ENCODE assay signal across 13 cellular contexts in the genomic region with DNA sequence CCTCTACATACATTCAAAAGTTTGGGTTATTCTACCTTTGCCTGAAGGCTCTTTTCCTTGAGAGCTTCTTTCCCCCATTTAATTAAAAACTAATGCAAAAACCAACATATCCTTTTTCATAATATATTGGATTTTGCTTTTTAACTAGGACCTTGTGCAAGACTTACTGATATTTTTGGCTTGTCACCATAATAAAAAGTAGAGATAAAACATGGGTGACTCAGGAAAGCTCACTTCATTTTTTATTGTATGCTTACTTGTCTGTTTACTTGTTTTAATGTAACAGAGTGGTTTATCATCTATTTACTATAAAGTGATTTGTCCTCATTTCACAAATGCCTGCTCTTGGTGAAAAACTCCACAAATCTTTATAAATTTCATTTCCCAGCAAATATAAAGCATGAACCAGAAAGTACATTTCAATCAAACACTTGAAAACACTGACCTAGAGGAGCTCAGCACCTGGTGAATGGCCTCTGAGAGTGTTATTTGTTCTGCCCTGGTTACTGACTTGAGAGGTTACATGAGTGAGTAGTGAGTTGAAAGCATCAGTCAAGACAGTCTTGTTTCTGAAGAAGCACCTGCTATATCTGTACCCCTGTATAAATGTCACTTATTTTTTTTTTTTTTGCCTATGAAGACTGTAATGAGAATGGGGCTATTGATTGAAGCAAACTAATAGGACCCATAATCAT. TPM values are rescaled to one million over a fixed set of nuclear protein-coding genes. Genes with fewer than 3 reads are reported as not detected.
DNase-seq lines count a peak whose midpoint lies in the region; ATAC-seq and TF ChIP-seq lines count a peak whose summit lies in the region.
"Had no signal": no experiment of that assay in that cellular context is flagged by ENCODE, and none has a peak within 500 bp of the region (broad histone marks: within the 10 kb centered on the region; RNA-seq: fewer than 3 reads in every experiment).

No MANE protein-coding gene starts in this region.

- no peak overlapping the region for H3K4me3 ChIP-seq in mammary epithelial cell (replicated peaks in 1 of 3; ENCODE audit: insufficient read depth in 1 of 3, low read depth in 2 of 3, low read length in 3 of 3)
- H3K4me3 ChIP-seq: dorsolateral prefrontal cortex, right atrium auricular region had no signal

- no peaks in the 10 kb centered on the region for H3K9me3 ChIP-seq in mammary epithelial cell (replicated peaks; ENCODE audit: insufficient read depth, low read length)
- H3K9me3 ChIP-seq: right atrium auricular region had no signal

- H3K36me3 Mint-ChIP-seq in MCF 10A (ENCODE audit: insufficient read depth, unreplicated experiment) = no peaks in the 10 kb centered on the region

- H3K27ac ChIP-seq in mammary epithelial cell (ENCODE audit: insufficient read depth, low read depth, low read length) = no peak overlapping the region
- H3K27ac ChIP-seq: C4-2B, dorsolateral prefrontal cortex, right atrium auricular region had no signal

- H3K27me3 Mint-ChIP-seq in MCF 10A (ENCODE audit: insufficient read depth, unreplicated experiment) = no peaks in the 10 kb centered on the region
- H3K27me3 Mint-ChIP-seq: activated CD4-positive, alpha-beta T cell treated with anti-CD3 and anti-CD28 coated beads for 36 hours had no signal

- no peak overlapping the region for H3K4me3 Mint-ChIP-seq in MCF 10A (ENCODE audit: unreplicated experiment)
- H3K4me3 Mint-ChIP-seq: activated CD4-positive, alpha-beta T cell treated with anti-CD3 and anti-CD28 coated beads for 36 hours had no signal

- H3K27me3 ChIP-seq in mammary epithelial cell (ENCODE audit: insufficient read depth, low read length) = no peaks in the 10 kb centered on the region
- H3K27me3 ChIP-seq: right atrium auricular region had no signal

- H3K27ac Mint-ChIP-seq in MCF 10A (ENCODE audit: low read depth, unreplicated experiment) = peak overlapping the region; percentile 11
- H3K27ac Mint-ChIP-seq: activated CD4-positive, alpha-beta T cell treated with anti-CD3 and anti-CD28 coated beads for 36 hours had no signal

- H3K79me2 ChIP-seq in mammary epithelial cell (ENCODE audit: insufficient read depth, low read length) = peaks cover 23% of the 10 kb centered on the region

- in situ Hi-C loops in mammary epithelial cell (cut with MboI; ENCODE audit: low sequenced_read_pairs in 2 of 2) = no loop called here

- POLR2A ChIA-PET in MCF 10A (lab: Yijun Ruan, JAX) = interaction anchor here (0.8 to 3.8 kb wide), 5 partner anchors 10 to 161 kb away, joined by 3 to 21 read pairs (median 3); partner anchors contain the start of gene ADGRG6

- no peaks in the 10 kb centered on the region for H3K9me3 Mint-ChIP-seq in MCF 10A (ENCODE audit: unreplicated experiment)

- CTCF ChIA-PET in MCF 10A (lab: Yijun Ruan, JAX) = no interaction called here
- CTCF ChIA-PET in mammary epithelial cell (lab: Charles Lee; ENCODE audit: low non-redundant PET) = no interaction called here

- TF ChIP-seq CTCF in MCF 10A (IDR thresholded peaks at IDR 0.05; ENCODE audit: unreplicated experiment) = no peak
- TF ChIP-seq CTCF in mammary epithelial cell (conservative IDR thresholded peaks at IDR 0.05 in 1 of 2, IDR thresholded peaks at IDR 0.05 in 1 of 2; ENCODE audit: extremely low read depth in 1 of 2, insufficient read depth in 1 of 2, low read depth in 1 of 2, low read length in 2 of 2) = no peak

- no peak overlapping the region for H3K4me2 ChIP-seq in mammary epithelial cell (ENCODE audit: insufficient read depth, low read depth, low read length)

- BruUV-seq in MCF 10A (replicated peaks; lab: Mats Ljungman, UMichigan) = no TSS peak
- no TSS peak for BruUV-seq in mammary epithelial cell (replicated peaks; lab: Mats Ljungman, UMichigan)

- no peak for DNase-seq in MCF 10A (ENCODE audit: unreplicated experiment)
- DNase-seq in mammary epithelial cell = no peak
- peak; percentile 47 for DNase-seq in NCI-H774 (lab: John Stamatoyannopoulos, UW)
- peak; percentile 26 for DNase-seq in glomerular visceral epithelial cell (ENCODE audit: extremely low spot score)
- DNase-seq in Right ventricle myocardium superior = no peak
- DNase-seq: activated CD4-positive, alpha-beta T cell treated with anti-CD3 and anti-CD28 coated beads for 36 hours; dorsolateral prefrontal cortex; NCI-H1694 had no signal

- H3K4me1 ChIP-seq in mammary epithelial cell (ENCODE audit: insufficient read depth, low read length) = peaks cover 12% of the 10 kb centered on the region
- H3K4me1 ChIP-seq: right atrium auricular region had no signal

- H2AFZ ChIP-seq in mammary epithelial cell (ENCODE audit: low read depth, low read length) = no peak overlapping the region

- H3K36me3 ChIP-seq in mammary epithelial cell (ENCODE audit: insufficient read depth, low read length) = no peaks in the 10 kb centered on the region
- H3K36me3 ChIP-seq: right atrium auricular region had no signal

- H3K4me1 Mint-ChIP-seq in MCF 10A (ENCODE audit: insufficient read depth, unreplicated experiment) = peaks cover 23% of the 10 kb centered on the region
- H3K4me1 Mint-ChIP-seq: activated CD4-positive, alpha-beta T cell treated with anti-CD3 and anti-CD28 coated beads for 36 hours had no signal

- H4K20me1 ChIP-seq in mammary epithelial cell (ENCODE audit: insufficient read depth, low read length) = no peaks in the 10 kb centered on the region

- no peak overlapping the region for H3K9ac ChIP-seq in mammary epithelial cell (ENCODE audit: insufficient read depth, low read length)

- intact Hi-C loops in MCF 10A (cut with micrococcal nuclease) = no loop called here
- intact Hi-C loops in mammary epithelial cell (cut with micrococcal nuclease) = no loop called here
- intact Hi-C loops in Right ventricle myocardium superior (cut with DNase I) = no loop called here

- ATAC-seq in GM18520 (IDR thresholded peaks at IDR 0.05; ENCODE audit: unreplicated experiment) (no peak), HG03565 (IDR thresholded peaks at IDR 0.05; ENCODE audit: unreplicated experiment) (no peak), GM21381 (IDR thresholded peaks at IDR 0.05; ENCODE audit: unreplicated experiment) (no peak), Right ventricle myocardium superior (ENCODE audit: poor library complexity) (no peak)
- ATAC-seq: activated CD4-positive, alpha-beta T cell treated with anti-CD3 and anti-CD28 coated beads for 36 hours had no signal

- dilution Hi-C loops in mammary epithelial cell (cut with HindIII; ENCODE audit: low sequenced_read_pairs) = no loop called here

RNA-seq across cellular contexts. Expression of gene ADGRG6, which starts 20.8 kb away (rescaled TPM):
- total RNA-seq in MCF 10A (2022) = 28.8 and 44.2 TPM in 2 replicates
- total RNA-seq in mammary epithelial cell = 10 to 100 TPM; 23.5 to 28.5 TPM
- polyA plus RNA-seq in mammary epithelial cell = 18.4 TPM
- 56.3 TPM for polyA minus RNA-seq in mammary epithelial cell
- total RNA-seq in Right ventricle myocardium superior = 3.2 TPM

Comparison
In these comparisons a context has a peak if more than half of its experiments do, and no peak if none do; other contexts are left out.
1. DNase-seq: peak in NCI-H774 (single experiment) and glomerular visceral epithelial cell (single experiment); none in MCF 10A (single experiment), mammary epithelial cell (single experiment) and Right ventricle myocardium superior (single experiment).